1 cellular context compared by ENCODE assay signal in the genomic region with DNA sequence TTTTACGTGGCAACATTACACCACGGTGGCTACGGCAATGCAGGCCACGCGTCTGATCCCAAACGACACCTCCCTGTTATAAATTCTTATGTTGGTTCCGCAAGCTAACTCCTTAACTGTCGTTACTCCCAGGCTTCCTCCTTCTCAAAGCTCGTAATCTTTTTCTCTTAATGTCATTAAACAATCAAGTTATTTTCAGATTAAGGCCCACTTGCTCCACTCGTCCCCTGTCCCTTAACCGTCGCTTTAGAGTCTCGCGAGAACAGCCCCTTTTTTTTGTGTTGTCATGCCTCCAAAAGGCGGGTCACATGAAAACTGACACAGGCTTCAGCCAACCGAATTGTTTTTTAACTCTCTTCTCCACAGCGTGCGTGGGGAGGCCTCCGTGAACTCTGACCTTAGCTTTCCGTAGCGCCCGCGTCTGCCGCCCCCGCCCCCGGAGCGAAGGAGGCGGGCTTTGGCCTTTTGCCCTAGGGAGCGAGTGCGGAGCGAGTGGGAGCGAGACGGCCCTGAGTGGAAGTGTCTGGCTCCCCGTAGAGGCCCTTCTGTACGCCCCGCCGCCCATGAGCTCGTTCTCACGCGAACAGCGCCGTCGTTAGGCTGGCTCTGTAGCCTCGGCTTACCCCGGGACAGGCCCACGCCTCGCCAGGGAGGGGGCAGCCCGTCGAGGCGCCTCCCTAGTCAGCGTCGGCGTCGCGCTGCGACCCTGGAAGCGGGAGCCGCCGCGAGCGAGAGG.
A peak's percentile ranks its signal among the peaks of the same experiment; 100 is the strongest.
TF ChIP-seq lines count a peak whose summit lies in the region.

A gene (plus strand): TSS at position 463 of the 736 bp plus-strand sequence. CDS start 360 bp downstream, outside the sequence.

TF ChIP-seq in WTC11, 78 proteins besides CTCF, POLR2A, EP300 and RAD21 (continued from another document and continues in another):
- TF ChIP-seq, protein P1, sequence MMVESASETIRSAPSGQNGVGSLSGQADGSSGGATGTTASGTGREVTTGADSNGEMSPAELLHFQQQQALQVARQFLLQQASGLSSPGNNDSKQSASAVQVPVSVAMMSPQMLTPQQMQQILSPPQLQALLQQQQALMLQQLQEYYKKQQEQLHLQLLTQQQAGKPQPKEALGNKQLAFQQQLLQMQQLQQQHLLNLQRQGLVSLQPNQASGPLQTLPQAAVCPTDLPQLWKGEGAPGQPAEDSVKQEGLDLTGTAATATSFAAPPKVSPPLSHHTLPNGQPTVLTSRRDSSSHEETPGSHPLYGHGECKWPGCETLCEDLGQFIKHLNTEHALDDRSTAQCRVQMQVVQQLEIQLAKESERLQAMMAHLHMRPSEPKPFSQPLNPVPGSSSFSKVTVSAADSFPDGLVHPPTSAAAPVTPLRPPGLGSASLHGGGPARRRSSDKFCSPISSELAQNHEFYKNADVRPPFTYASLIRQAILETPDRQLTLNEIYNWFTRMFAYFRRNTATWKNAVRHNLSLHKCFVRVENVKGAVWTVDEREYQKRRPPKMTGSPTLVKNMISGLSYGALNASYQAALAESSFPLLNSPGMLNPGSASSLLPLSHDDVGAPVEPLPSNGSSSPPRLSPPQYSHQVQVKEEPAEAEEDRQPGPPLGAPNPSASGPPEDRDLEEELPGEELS (CRISPR knock-in tag; IDR thresholded peaks at IDR 0.05): peak; percentile 38
- TF ChIP-seq ELF4 (CRISPR knock-in tag; IDR thresholded peaks at IDR 0.05; ENCODE audit: low read depth): peak; percentile 40; the same call in 1 of the 2 replicates
- peak; percentile 71; the same call in 1 of the 2 replicates for TF ChIP-seq FOXP1 (CRISPR knock-in tag; IDR thresholded peaks at IDR 0.05; ENCODE audit: borderline replicate concordance)
- peak; percentile 81 for TF ChIP-seq SMAD3 (CRISPR knock-in tag; IDR thresholded peaks at IDR 0.05; ENCODE audit: borderline replicate concordance)
- TF ChIP-seq, protein P2, sequence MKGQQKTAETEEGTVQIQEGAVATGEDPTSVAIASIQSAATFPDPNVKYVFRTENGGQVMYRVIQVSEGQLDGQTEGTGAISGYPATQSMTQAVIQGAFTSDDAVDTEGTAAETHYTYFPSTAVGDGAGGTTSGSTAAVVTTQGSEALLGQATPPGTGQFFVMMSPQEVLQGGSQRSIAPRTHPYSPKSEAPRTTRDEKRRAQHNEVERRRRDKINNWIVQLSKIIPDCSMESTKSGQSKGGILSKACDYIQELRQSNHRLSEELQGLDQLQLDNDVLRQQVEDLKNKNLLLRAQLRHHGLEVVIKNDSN (CRISPR knock-in tag; IDR thresholded peaks at IDR 0.05): peak; percentile 15; the same call in 1 of the 2 replicates
- TF ChIP-seq, protein P3, sequence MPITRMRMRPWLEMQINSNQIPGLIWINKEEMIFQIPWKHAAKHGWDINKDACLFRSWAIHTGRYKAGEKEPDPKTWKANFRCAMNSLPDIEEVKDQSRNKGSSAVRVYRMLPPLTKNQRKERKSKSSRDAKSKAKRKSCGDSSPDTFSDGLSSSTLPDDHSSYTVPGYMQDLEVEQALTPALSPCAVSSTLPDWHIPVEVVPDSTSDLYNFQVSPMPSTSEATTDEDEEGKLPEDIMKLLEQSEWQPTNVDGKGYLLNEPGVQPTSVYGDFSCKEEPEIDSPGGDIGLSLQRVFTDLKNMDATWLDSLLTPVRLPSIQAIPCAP (CRISPR knock-in tag; IDR thresholded peaks at IDR 0.05): no peak
- TF ChIP-seq PRRX2 (CRISPR knock-in tag; IDR thresholded peaks at IDR 0.05): no peak
- peak; percentile 78; the same call in 1 of the 2 replicates for TF ChIP-seq ZBTB21 (CRISPR knock-in tag; IDR thresholded peaks at IDR 0.05; ENCODE audit: borderline replicate concordance)
- TF ChIP-seq, protein P4, sequence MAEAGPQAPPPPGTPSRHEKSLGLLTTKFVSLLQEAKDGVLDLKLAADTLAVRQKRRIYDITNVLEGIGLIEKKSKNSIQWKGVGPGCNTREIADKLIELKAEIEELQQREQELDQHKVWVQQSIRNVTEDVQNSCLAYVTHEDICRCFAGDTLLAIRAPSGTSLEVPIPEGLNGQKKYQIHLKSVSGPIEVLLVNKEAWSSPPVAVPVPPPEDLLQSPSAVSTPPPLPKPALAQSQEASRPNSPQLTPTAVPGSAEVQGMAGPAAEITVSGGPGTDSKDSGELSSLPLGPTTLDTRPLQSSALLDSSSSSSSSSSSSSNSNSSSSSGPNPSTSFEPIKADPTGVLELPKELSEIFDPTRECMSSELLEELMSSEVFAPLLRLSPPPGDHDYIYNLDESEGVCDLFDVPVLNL (CRISPR knock-in tag; IDR thresholded peaks at IDR 0.05; ENCODE audit: borderline replicate concordance, low read depth): no peak
- TF ChIP-seq ZNF317 (CRISPR knock-in tag; IDR thresholded peaks at IDR 0.05; ENCODE audit: borderline replicate concordance, low read depth): no peak
- TF ChIP-seq ESRRA (CRISPR knock-in tag; IDR thresholded peaks at IDR 0.05; ENCODE audit: borderline replicate concordance): no peak
- TF ChIP-seq ZNF121 (CRISPR knock-in tag; IDR thresholded peaks at IDR 0.05): no peak
- 0 out of 2 replicates have a peak, but pooled peaks have one; percentile 3 for TF ChIP-seq TCF7 (CRISPR knock-in tag; IDR thresholded peaks at IDR 0.05; ENCODE audit: low read depth)
- TF ChIP-seq NR2C2 (CRISPR knock-in tag; IDR thresholded peaks at IDR 0.05): peak; percentile 83
- TF ChIP-seq, protein P5, sequence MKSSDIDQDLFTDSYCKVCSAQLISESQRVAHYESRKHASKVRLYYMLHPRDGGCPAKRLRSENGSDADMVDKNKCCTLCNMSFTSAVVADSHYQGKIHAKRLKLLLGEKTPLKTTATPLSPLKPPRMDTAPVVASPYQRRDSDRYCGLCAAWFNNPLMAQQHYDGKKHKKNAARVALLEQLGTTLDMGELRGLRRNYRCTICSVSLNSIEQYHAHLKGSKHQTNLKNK (CRISPR knock-in tag; IDR thresholded peaks at IDR 0.05): no peak
- TF ChIP-seq, protein P6, sequence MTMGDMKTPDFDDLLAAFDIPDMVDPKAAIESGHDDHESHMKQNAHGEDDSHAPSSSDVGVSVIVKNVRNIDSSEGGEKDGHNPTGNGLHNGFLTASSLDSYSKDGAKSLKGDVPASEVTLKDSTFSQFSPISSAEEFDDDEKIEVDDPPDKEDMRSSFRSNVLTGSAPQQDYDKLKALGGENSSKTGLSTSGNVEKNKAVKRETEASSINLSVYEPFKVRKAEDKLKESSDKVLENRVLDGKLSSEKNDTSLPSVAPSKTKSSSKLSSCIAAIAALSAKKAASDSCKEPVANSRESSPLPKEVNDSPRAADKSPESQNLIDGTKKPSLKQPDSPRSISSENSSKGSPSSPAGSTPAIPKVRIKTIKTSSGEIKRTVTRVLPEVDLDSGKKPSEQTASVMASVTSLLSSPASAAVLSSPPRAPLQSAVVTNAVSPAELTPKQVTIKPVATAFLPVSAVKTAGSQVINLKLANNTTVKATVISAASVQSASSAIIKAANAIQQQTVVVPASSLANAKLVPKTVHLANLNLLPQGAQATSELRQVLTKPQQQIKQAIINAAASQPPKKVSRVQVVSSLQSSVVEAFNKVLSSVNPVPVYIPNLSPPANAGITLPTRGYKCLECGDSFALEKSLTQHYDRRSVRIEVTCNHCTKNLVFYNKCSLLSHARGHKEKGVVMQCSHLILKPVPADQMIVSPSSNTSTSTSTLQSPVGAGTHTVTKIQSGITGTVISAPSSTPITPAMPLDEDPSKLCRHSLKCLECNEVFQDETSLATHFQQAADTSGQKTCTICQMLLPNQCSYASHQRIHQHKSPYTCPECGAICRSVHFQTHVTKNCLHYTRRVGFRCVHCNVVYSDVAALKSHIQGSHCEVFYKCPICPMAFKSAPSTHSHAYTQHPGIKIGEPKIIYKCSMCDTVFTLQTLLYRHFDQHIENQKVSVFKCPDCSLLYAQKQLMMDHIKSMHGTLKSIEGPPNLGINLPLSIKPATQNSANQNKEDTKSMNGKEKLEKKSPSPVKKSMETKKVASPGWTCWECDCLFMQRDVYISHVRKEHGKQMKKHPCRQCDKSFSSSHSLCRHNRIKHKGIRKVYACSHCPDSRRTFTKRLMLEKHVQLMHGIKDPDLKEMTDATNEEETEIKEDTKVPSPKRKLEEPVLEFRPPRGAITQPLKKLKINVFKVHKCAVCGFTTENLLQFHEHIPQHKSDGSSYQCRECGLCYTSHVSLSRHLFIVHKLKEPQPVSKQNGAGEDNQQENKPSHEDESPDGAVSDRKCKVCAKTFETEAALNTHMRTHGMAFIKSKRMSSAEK (CRISPR knock-in tag; IDR thresholded peaks at IDR 0.05; ENCODE audit: borderline replicate concordance): no peak
- TF ChIP-seq ZNF138 (CRISPR knock-in tag; conservative IDR thresholded peaks at IDR 0.05): no peak
- TF ChIP-seq, protein P7, sequence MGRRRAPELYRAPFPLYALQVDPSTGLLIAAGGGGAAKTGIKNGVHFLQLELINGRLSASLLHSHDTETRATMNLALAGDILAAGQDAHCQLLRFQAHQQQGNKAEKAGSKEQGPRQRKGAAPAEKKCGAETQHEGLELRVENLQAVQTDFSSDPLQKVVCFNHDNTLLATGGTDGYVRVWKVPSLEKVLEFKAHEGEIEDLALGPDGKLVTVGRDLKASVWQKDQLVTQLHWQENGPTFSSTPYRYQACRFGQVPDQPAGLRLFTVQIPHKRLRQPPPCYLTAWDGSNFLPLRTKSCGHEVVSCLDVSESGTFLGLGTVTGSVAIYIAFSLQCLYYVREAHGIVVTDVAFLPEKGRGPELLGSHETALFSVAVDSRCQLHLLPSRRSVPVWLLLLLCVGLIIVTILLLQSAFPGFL (CRISPR knock-in tag; IDR thresholded peaks at IDR 0.05; ENCODE audit: borderline replicate concordance): no peak
- TF ChIP-seq CREM (CRISPR knock-in tag; IDR thresholded peaks at IDR 0.05): no peak; the same call in 1 of the 2 replicates
- TF ChIP-seq, protein P8, sequence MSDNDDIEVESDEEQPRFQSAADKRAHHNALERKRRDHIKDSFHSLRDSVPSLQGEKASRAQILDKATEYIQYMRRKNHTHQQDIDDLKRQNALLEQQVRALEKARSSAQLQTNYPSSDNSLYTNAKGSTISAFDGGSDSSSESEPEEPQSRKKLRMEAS (CRISPR knock-in tag; IDR thresholded peaks at IDR 0.05): peak; percentile 80
- TF ChIP-seq JUN (CRISPR knock-in tag; IDR thresholded peaks at IDR 0.05): no peak
- TF ChIP-seq ZNF263 (CRISPR knock-in tag; IDR thresholded peaks at IDR 0.05; ENCODE audit: low read depth): no peak
- peak; percentile 73 for TF ChIP-seq FOXK1 (CRISPR knock-in tag; IDR thresholded peaks at IDR 0.05)
- peak; percentile 59; the same call in 1 of the 2 replicates for TF ChIP-seq MYBL2 (CRISPR knock-in tag; IDR thresholded peaks at IDR 0.05)
- TF ChIP-seq, protein P9, sequence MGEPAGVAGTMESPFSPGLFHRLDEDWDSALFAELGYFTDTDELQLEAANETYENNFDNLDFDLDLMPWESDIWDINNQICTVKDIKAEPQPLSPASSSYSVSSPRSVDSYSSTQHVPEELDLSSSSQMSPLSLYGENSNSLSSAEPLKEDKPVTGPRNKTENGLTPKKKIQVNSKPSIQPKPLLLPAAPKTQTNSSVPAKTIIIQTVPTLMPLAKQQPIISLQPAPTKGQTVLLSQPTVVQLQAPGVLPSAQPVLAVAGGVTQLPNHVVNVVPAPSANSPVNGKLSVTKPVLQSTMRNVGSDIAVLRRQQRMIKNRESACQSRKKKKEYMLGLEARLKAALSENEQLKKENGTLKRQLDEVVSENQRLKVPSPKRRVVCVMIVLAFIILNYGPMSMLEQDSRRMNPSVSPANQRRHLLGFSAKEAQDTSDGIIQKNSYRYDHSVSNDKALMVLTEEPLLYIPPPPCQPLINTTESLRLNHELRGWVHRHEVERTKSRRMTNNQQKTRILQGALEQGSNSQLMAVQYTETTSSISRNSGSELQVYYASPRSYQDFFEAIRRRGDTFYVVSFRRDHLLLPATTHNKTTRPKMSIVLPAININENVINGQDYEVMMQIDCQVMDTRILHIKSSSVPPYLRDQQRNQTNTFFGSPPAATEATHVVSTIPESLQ (CRISPR knock-in tag; IDR thresholded peaks at IDR 0.05): no peak
- TF ChIP-seq, protein P10, sequence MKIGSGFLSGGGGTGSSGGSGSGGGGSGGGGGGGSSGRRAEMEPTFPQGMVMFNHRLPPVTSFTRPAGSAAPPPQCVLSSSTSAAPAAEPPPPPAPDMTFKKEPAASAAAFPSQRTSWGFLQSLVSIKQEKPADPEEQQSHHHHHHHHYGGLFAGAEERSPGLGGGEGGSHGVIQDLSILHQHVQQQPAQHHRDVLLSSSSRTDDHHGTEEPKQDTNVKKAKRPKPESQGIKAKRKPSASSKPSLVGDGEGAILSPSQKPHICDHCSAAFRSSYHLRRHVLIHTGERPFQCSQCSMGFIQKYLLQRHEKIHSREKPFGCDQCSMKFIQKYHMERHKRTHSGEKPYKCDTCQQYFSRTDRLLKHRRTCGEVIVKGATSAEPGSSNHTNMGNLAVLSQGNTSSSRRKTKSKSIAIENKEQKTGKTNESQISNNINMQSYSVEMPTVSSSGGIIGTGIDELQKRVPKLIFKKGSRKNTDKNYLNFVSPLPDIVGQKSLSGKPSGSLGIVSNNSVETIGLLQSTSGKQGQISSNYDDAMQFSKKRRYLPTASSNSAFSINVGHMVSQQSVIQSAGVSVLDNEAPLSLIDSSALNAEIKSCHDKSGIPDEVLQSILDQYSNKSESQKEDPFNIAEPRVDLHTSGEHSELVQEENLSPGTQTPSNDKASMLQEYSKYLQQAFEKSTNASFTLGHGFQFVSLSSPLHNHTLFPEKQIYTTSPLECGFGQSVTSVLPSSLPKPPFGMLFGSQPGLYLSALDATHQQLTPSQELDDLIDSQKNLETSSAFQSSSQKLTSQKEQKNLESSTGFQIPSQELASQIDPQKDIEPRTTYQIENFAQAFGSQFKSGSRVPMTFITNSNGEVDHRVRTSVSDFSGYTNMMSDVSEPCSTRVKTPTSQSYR (CRISPR knock-in tag; IDR thresholded peaks at IDR 0.05): no peak
- no peak for TF ChIP-seq MXD4 (CRISPR knock-in tag; IDR thresholded peaks at IDR 0.05; ENCODE audit: borderline replicate concordance)
- TF ChIP-seq, protein P11, sequence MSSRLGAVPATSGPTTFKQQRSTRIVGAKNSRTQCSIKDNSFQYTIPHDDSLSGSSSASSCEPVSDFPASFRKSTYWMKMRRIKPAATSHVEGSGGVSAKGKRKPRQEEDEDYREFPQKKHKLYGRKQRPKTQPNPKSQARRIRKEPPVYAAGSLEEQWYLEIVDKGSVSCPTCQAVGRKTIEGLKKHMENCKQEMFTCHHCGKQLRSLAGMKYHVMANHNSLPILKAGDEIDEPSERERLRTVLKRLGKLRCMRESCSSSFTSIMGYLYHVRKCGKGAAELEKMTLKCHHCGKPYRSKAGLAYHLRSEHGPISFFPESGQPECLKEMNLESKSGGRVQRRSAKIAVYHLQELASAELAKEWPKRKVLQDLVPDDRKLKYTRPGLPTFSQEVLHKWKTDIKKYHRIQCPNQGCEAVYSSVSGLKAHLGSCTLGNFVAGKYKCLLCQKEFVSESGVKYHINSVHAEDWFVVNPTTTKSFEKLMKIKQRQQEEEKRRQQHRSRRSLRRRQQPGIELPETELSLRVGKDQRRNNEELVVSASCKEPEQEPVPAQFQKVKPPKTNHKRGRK (CRISPR knock-in tag; IDR thresholded peaks at IDR 0.05; ENCODE audit: borderline replicate concordance): no peak
- no peak for TF ChIP-seq IRF2 (CRISPR knock-in tag; IDR thresholded peaks at IDR 0.05; ENCODE audit: borderline replicate concordance, low read depth)
- no peak for TF ChIP-seq TEAD4 (CRISPR knock-in tag; IDR thresholded peaks at IDR 0.05)
- peak; percentile 61; the same call in 1 of the 2 replicates for TF ChIP-seq SP1 (CRISPR knock-in tag; conservative IDR thresholded peaks at IDR 0.05)
- no peak for TF ChIP-seq SMAD4 (CRISPR knock-in tag; IDR thresholded peaks at IDR 0.05)
- no peak; the same call in 1 of the 2 replicates for TF ChIP-seq TEAD1 (CRISPR knock-in tag; IDR thresholded peaks at IDR 0.05)
- no peak for TF ChIP-seq JAZF1 (CRISPR knock-in tag; IDR thresholded peaks at IDR 0.05)
- TF ChIP-seq ZNF423 (CRISPR knock-in tag; IDR thresholded peaks at IDR 0.05): no peak
- TF ChIP-seq ZNF416 (CRISPR knock-in tag; IDR thresholded peaks at IDR 0.05): no peak
- TF ChIP-seq NFE2L1 (CRISPR knock-in tag; IDR thresholded peaks at IDR 0.05): 0 out of 2 replicates have a peak, but pooled peaks have one; percentile 24
